ENCODE assay signal across 20 cellular contexts in genomic region chr21:45580576-45581321, GRCh38. TPM values are rescaled to one million over a fixed set of nuclear protein-coding genes. Genes with fewer than 3 reads are reported as not detected.
DNase-seq lines count a peak whose midpoint lies in the region; ATAC-seq and TF ChIP-seq lines count a peak whose summit lies in the region.
"Had no signal": no experiment of that assay in that cellular context is flagged by ENCODE, and none has a peak within 500 bp of the region (broad histone marks: within the 10 kb centered on the region; RNA-seq: fewer than 3 reads in every experiment).

No MANE protein-coding gene starts in this region.

- no peak overlapping the region for H3K27ac Mint-ChIP-seq in T-cell
- no peak overlapping the region for H3K27ac Mint-ChIP-seq in T-helper 2 cell treated with Interferon-gamma antibody and Interleukin-4, amounts not matched to agents 5 μg/mL and 100 μg/mL, for 36 hours
- H3K27ac Mint-ChIP-seq: activated naive CD8-positive, alpha-beta T cell treated with anti-CD3 and anti-CD28 coated beads for 36 hours had no signal

- ATAC-seq in upper lobe of right lung = no peak
- ATAC-seq in T-cell (replicated peaks in 1 of 4) = no peak
- ATAC-seq: gastrocnemius medialis, pancreas had no signal

- intact Hi-C loops in upper lobe of right lung (cut with DNase I) = no loop called here

- CTCF ChIA-PET in T-cell (lab: Charles Lee) = no interaction called here

- no peak overlapping the region for H3K4me3 Mint-ChIP-seq in T-cell
- no peak overlapping the region for H3K4me3 Mint-ChIP-seq in T-helper 2 cell treated with Interferon-gamma antibody and Interleukin-4, amounts not matched to agents 5 μg/mL and 100 μg/mL, for 36 hours
- H3K4me3 Mint-ChIP-seq: activated naive CD8-positive, alpha-beta T cell treated with anti-CD3 and anti-CD28 coated beads for 36 hours had no signal

- H3K36me3 ChIP-seq in upper lobe of right lung = no peaks in the 10 kb centered on the region
- H3K36me3 ChIP-seq: brain microvascular endothelial cell, gastrocnemius medialis, pancreas had no signal

- H3K9me3 ChIP-seq in upper lobe of right lung = no peaks in the 10 kb centered on the region
- H3K9me3 ChIP-seq: gastrocnemius medialis, pancreas had no signal

- H3K9me3 Mint-ChIP-seq in T-cell = peaks cover 0 to 6% (median 3%) of the 10 kb centered on the region in 3 donors
- H3K9me3 Mint-ChIP-seq in T-helper 2 cell treated with Interferon-gamma antibody and Interleukin-4, amounts not matched to agents 5 μg/mL and 100 μg/mL, for 36 hours = peaks cover 8% of the 10 kb centered on the region

- POLR2A ChIA-PET in T-cell (lab: Charles Lee) = no interaction called here

- no peak overlapping the region for H3K4me3 ChIP-seq in upper lobe of right lung
- H3K4me3 ChIP-seq: gastrocnemius medialis, pancreas had no signal

- no peaks in the 10 kb centered on the region for H3K27me3 ChIP-seq in upper lobe of right lung
- H3K27me3 ChIP-seq: brain microvascular endothelial cell, pancreas had no signal

- H3K27me3 Mint-ChIP-seq in T-cell = peaks cover 0 to 7% of the 10 kb centered on the region in 2 donors
- H3K27me3 Mint-ChIP-seq in T-helper 2 cell treated with Interferon-gamma antibody and Interleukin-4, amounts not matched to agents 5 μg/mL and 100 μg/mL, for 36 hours (ENCODE audit: low read depth) = peaks cover 2% of the 10 kb centered on the region

- H3K36me3 Mint-ChIP-seq in T-cell = no peaks in the 10 kb centered on the region
- H3K36me3 Mint-ChIP-seq in T-helper 2 cell treated with Interferon-gamma antibody and Interleukin-4, amounts not matched to agents 5 μg/mL and 100 μg/mL, for 36 hours (ENCODE audit: low read depth) = peaks cover 1% of the 10 kb centered on the region

- no peaks in the 10 kb centered on the region for H3K4me1 Mint-ChIP-seq in T-cell
- no peaks in the 10 kb centered on the region for H3K4me1 Mint-ChIP-seq in T-helper 2 cell treated with Interferon-gamma antibody and Interleukin-4, amounts not matched to agents 5 μg/mL and 100 μg/mL, for 36 hours (ENCODE audit: low read depth)
- H3K4me1 Mint-ChIP-seq: activated naive CD8-positive, alpha-beta T cell treated with anti-CD3 and anti-CD28 coated beads for 36 hours had no signal

- TF ChIP-seq CTCF in upper lobe of right lung (IDR thresholded peaks at IDR 0.05) = no peak

- no peak overlapping the region for H3K27ac ChIP-seq in upper lobe of right lung
- H3K27ac ChIP-seq: brain microvascular endothelial cell, gastrocnemius medialis, pancreas had no signal

- DNase-seq in activated effector memory CD4-positive, alpha-beta T cell treated with anti-CD3 and anti-CD28 coated beads, Interleukin-2, amount 50 U/mL, for 16 hours = peak; percentile 60
- no peak for DNase-seq in activated effector memory CD4-positive, alpha-beta T cell treated with Interleukin-2 at 50 U/mL for 16 hours
- DNase-seq in NCI-H2171 treated with DMSO at 0.1 percent for 48 hours (lab: John Stamatoyannopoulos, UW) = peak; percentile 23
- peak; percentile 50 for DNase-seq in islet precursor cell
- peak; percentile 59 for DNase-seq in upper lobe of right lung
- DNase-seq in SKM-1 treated with dmso at 0.1 percent for 144 hours (lab: John Stamatoyannopoulos, UW; ENCODE audit: unreplicated experiment) = no peak
- no peak for DNase-seq in T-cell
- DNase-seq in T-helper 2 cell treated with Interferon-gamma antibody and Interleukin-4, amounts not matched to agents 5 μg/mL and 100 μg/mL, for 36 hours (ENCODE audit: low spot score) = no peak
- DNase-seq: activated naive CD8-positive, alpha-beta T cell treated with anti-CD3 and anti-CD28 coated beads for 36 hours; brain microvascular endothelial cell; erythroblast; gastrocnemius medialis; GDM1; NCI-H1048; NCI-H226; Right ventricle myocardium superior; stimulated activated CD4-positive, alpha-beta T cell treated with anti-CD3 and anti-CD28 coated beads, Interleukin-4, amount 100 ng/mL, for 24 hours; substantia nigra; T-helper 2 cell had no signal

- H3K4me1 ChIP-seq in upper lobe of right lung = no peaks in the 10 kb centered on the region
- H3K4me1 ChIP-seq: gastrocnemius medialis, pancreas had no signal

RNA-seq across cellular contexts. Expression of gene SLC19A1, which starts 38.5 kb away (rescaled TPM):
- total RNA-seq in upper lobe of right lung = 39.3 TPM
- 10 to 100 TPM; 10.4 to 19.2 (median 16.4) TPM for total RNA-seq in T-cell

Comparison
In these comparisons a context has a peak if more than half of its experiments do, and no peak if none do; other contexts are left out.
1. DNase-seq: peak in activated effector memory CD4-positive, alpha-beta T cell treated with anti-CD3 and anti-CD28 coated beads, Interleukin-2, amount 50 U/mL, for 16 hours (single experiment), NCI-H2171 treated with DMSO at 0.1 percent for 48 hours (single experiment), islet precursor cell (single experiment) and upper lobe of right lung (single experiment); none in activated effector memory CD4-positive, alpha-beta T cell treated with Interleukin-2 at 50 U/mL for 16 hours (single experiment), SKM-1 treated with dmso at 0.1 percent for 144 hours (single experiment), T-cell (0 of 34) and T-helper 2 cell treated with Interferon-gamma antibody and Interleukin-4, amounts not matched to agents 5 μg/mL and 100 μg/mL, for 36 hours (single experiment).